Comparison of ENCODE assay signal across 9 cellular contexts in the genomic region with DNA sequence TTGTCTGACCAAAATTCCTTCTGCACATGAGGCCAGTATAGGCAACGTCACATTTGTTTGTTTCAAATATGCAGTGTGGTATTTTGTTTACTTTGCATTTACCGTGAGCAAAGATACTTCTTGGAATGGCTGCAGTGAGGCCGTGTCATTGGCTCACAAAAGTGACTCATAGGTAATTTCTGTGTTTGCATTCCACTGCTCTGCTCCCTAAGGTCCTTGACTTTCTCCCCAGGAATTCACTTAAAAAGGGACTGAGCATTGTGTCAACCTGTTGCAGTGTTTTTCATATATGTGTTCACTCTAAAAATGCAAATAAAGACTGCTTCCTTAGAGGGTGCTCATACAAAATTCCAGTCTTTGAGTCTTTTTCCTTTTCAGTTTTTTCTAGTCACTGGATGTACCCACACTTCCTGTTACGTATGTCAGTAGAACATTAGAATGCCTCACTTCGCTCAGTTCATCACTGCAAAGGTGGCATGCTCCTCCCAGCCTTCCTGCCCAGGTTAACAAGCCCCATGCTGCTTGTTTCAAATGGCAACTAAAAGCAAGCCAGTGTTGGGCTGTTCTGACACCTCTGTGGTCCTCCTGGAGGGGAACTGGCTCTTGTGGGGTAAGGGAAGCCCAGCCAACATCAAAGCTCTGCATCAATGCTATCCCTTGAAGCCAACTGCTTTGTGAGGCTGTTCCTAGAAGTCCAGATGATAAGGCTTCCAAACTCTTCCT. TPM values are rescaled to one million over a fixed set of nuclear protein-coding genes. Genes with fewer than 3 reads are reported as not detected.
DNase-seq lines count a peak whose midpoint lies in the region; ATAC-seq, FAIRE-seq and TF ChIP-seq lines count a peak whose summit lies in the region.
"Had no signal": no experiment of that assay in that cellular context is flagged by ENCODE, and none has a peak within 500 bp of the region (broad histone marks: within the 10 kb centered on the region; RNA-seq: fewer than 3 reads in every experiment).

No MANE protein-coding gene starts in this region.

- H3K9me3 Mint-ChIP-seq in activated CD8-positive, alpha-beta T cell treated with anti-CD3 and anti-CD28 coated beads for 36 hours: no peaks in the 10 kb centered on the region

- intact Hi-C loops in activated CD8-positive, alpha-beta T cell treated with anti-CD3 and anti-CD28 coated beads for 36 hours (cut with micrococcal nuclease): no loop called here
- intact Hi-C loops in esophagus squamous epithelium (cut with DNase I): no loop called here
- intact Hi-C loops in sigmoid colon (cut with DNase I): no loop called here

- no peaks in the 10 kb centered on the region for H3K9me3 ChIP-seq in esophagus squamous epithelium
- no peaks in the 10 kb centered on the region for H3K9me3 ChIP-seq in sigmoid colon
- H3K9me3 ChIP-seq: HAP-1 had no signal

- TF ChIP-seq CTCF in AG04449 (IDR thresholded peaks at IDR 0.05; ENCODE audit: insufficient read depth, low read length, missing control alignments) (no peak), esophagus squamous epithelium (IDR thresholded peaks at IDR 0.05) (no peak), sigmoid colon (IDR thresholded peaks at IDR 0.05) (no peak)
- TF ChIP-seq CTCF in activated CD8-positive, alpha-beta T cell treated with anti-CD3 and anti-CD28 coated beads for 36 hours (IDR thresholded peaks at IDR 0.05): no peak

- ATAC-seq in activated CD8-positive, alpha-beta T cell treated with anti-CD3 and anti-CD28 coated beads for 36 hours: peak; percentile 48
- ATAC-seq in HG03095 (IDR thresholded peaks at IDR 0.05; ENCODE audit: unreplicated experiment): no peak

- H3K27me3 ChIP-seq in esophagus squamous epithelium (no peaks in the 10 kb centered on the region), sigmoid colon (no peaks in the 10 kb centered on the region)

- H3K27me3 Mint-ChIP-seq in activated CD8-positive, alpha-beta T cell treated with anti-CD3 and anti-CD28 coated beads for 36 hours: no peaks in the 10 kb centered on the region

- peak overlapping the region; percentile 59 to 83 (median 64) for H3K27ac ChIP-seq in esophagus squamous epithelium
- peak overlapping the region; percentile 37 to 81 (median 61) for H3K27ac ChIP-seq in sigmoid colon

- no peak for FAIRE-seq in GM12891 (lab: Jason Lieb, UNC)

- peaks cover 37% of the 10 kb centered on the region for H3K36me3 Mint-ChIP-seq in activated CD8-positive, alpha-beta T cell treated with anti-CD3 and anti-CD28 coated beads for 36 hours (ENCODE audit: low read depth)

- DNase-seq in AG04449 (ENCODE audit: low read depth, low spot score): peak; percentile 91
- peak; percentile 80 for DNase-seq in HPDE6-E6E7 (ENCODE audit: extremely low spot score)
- DNase-seq in activated CD8-positive, alpha-beta T cell treated with anti-CD3 and anti-CD28 coated beads for 36 hours: peak; percentile 49
- DNase-seq in esophagus squamous epithelium (lab: John Stamatoyannopoulos, UW): no peak
- no peak for DNase-seq in sigmoid colon
- no peak for DNase-seq in GM12891 (ENCODE audit: insufficient read length, low spot score)
- DNase-seq in T-helper 9 cell: no peak

- POLR2A ChIA-PET in AG04449 (lab: Yijun Ruan, JAX): interaction anchor here (0.5 kb wide), 1 partner anchor 392 kb away, joined by 4 read pairs; no protein-coding TSS in a partner anchor
- POLR2A ChIA-PET in activated CD8-positive, alpha-beta T cell treated with anti-CD3 and anti-CD28 coated beads for 36 hours (lab: Charles Lee): interaction anchor here (0.6 to 0.8 kb wide), 2 partner anchors 16 to 35 kb away, joined by 3 read pairs; no protein-coding TSS in a partner anchor

- no peak for TF ChIP-seq POLR2A in esophagus squamous epithelium (IDR thresholded peaks at IDR 0.05)
- TF ChIP-seq POLR2A in sigmoid colon (IDR thresholded peaks at IDR 0.05): no peak
- no peak for TF ChIP-seq POLR2A in GM12891 (IDR thresholded peaks at IDR 0.05; ENCODE audit: low read depth, low read length)

- TF ChIP-seq EP300 in sigmoid colon (IDR thresholded peaks at IDR 0.05): no peak

- 19 to 31% methylated on average over 5 of the region's 5 CpGs for WGBS in esophagus squamous epithelium, 2 donors
- 12 to 53% methylated on average over 5 of the region's 5 CpGs for WGBS in sigmoid colon, 2 donors

- H3K4me3 Mint-ChIP-seq in activated CD8-positive, alpha-beta T cell treated with anti-CD3 and anti-CD28 coated beads for 36 hours: no peak overlapping the region

- H3K36me3 ChIP-seq in esophagus squamous epithelium (peaks cover 0 to 60% (median 7%) of the 10 kb centered on the region in 3 donors), sigmoid colon (peaks cover 0 to 50% (median 19%) of the 10 kb centered on the region in 4 donors)

- CTCF ChIA-PET in AG04449 (lab: Yijun Ruan, JAX): interaction anchor here (1.2 to 4.0 kb wide), 3 partner anchors 8 to 392 kb away, joined by 4 to 21 read pairs (median 8); no protein-coding TSS in a partner anchor
- CTCF ChIA-PET in activated CD8-positive, alpha-beta T cell treated with anti-CD3 and anti-CD28 coated beads for 36 hours (lab: Charles Lee): interaction anchor here (1.3 kb wide), 1 partner anchor 186 kb away, joined by 3 read pairs; no protein-coding TSS in a partner anchor

- H3K4me1 Mint-ChIP-seq in activated CD8-positive, alpha-beta T cell treated with anti-CD3 and anti-CD28 coated beads for 36 hours (ENCODE audit: low read depth): peaks cover 40% of the 10 kb centered on the region

- H3K4me3 ChIP-seq in AG04449 (ENCODE audit: low read depth, low read length) (no peak overlapping the region), esophagus squamous epithelium (no peak overlapping the region), sigmoid colon (no peak overlapping the region)
- H3K4me3 ChIP-seq: HAP-1 had no signal

- peak overlapping the region; percentile 88 for H3K27ac Mint-ChIP-seq in activated CD8-positive, alpha-beta T cell treated with anti-CD3 and anti-CD28 coated beads for 36 hours

- H3K4me1 ChIP-seq in esophagus squamous epithelium (peaks cover 8 to 35% (median 11%) of the 10 kb centered on the region in 3 donors), sigmoid colon (peaks cover 0 to 28% (median 18%) of the 10 kb centered on the region in 4 donors)

TF ChIP-seq in GM12891, 5 proteins besides CTCF, POLR2A, EP300 and RAD21:
- no peak for TF ChIP-seq SPI1 (IDR thresholded peaks at IDR 0.05; ENCODE audit: low read depth, low read length)
- TF ChIP-seq TAF1 (IDR thresholded peaks at IDR 0.05; ENCODE audit: low read depth, low read length): no peak
- TF ChIP-seq PAX5 (IDR thresholded peaks at IDR 0.05; ENCODE audit: insufficient read depth, low read length, severe bottlenecking): no peak
- no peak for TF ChIP-seq POU2F2 (IDR thresholded peaks at IDR 0.05; ENCODE audit: low read depth, low read length)
- TF ChIP-seq POLR2AphosphoS5 (IDR thresholded peaks at IDR 0.05; ENCODE audit: low read depth, low read length): no peak

RNA-seq across cellular contexts. Expression of gene C12orf76, which starts 9.1 kb away (rescaled TPM):
- 10 to 100 TPM in 1 of 2 experiments, 1 to 10 TPM in 1; 9.7 to 11.0 TPM for total RNA-seq in activated CD8-positive, alpha-beta T cell treated with anti-CD3 and anti-CD28 coated beads for 36 hours
- total RNA-seq in esophagus squamous epithelium (10 to 100 TPM in 1 of 4 donors, 1 to 10 TPM in 3; 3.2 to 10.8 (median 5.9) TPM), sigmoid colon (10 to 100 TPM in 3 of 4 donors, 1 to 10 TPM in 1; 9.6 to 20.1 (median 17.0) TPM)
- 10 to 100 TPM in 1 of 3 donors, 1 to 10 TPM in 2; 3.0 to 11.3 (median 8.4) TPM for polyA plus RNA-seq in sigmoid colon
- 17.1 TPM for polyA plus RNA-seq in GM12891 (2012; ENCODE audit: low read depth, missing spikeins)

RNA-seq across cellular contexts. Expression of gene ANKRD13A, which starts 40.0 kb away (rescaled TPM):
- 10 to 100 TPM; 33.4 to 37.5 TPM for total RNA-seq in activated CD8-positive, alpha-beta T cell treated with anti-CD3 and anti-CD28 coated beads for 36 hours
- total RNA-seq in esophagus squamous epithelium: 10 to 100 TPM; 67.6 to 92.9 (median 72.8) TPM
- 10 to 100 TPM; 72.4 to 85.3 (median 76.0) TPM for total RNA-seq in sigmoid colon
- polyA plus RNA-seq in sigmoid colon: 10 to 100 TPM; 21.6 to 37.5 (median 31.3) TPM
- 37.8 TPM for polyA plus RNA-seq in GM12891 (2012; ENCODE audit: low read depth, missing spikeins)

RNA-seq across cellular contexts. Expression of gene GIT2, which starts 43.1 kb away (rescaled TPM):
- 10 to 100 TPM; 49.2 to 49.6 TPM for total RNA-seq in activated CD8-positive, alpha-beta T cell treated with anti-CD3 and anti-CD28 coated beads for 36 hours
- total RNA-seq in esophagus squamous epithelium: 10 to 100 TPM; 14.1 to 31.9 (median 21.0) TPM
- 10 to 100 TPM; 26.7 to 54.6 (median 35.1) TPM for total RNA-seq in sigmoid colon
- polyA plus RNA-seq in sigmoid colon: 10 to 100 TPM in 1 of 3 donors, 1 to 10 TPM in 2; 6.0 to 25.2 (median 7.9) TPM
- 24.6 TPM for polyA plus RNA-seq in GM12891 (2012; ENCODE audit: low read depth, missing spikeins)

Comparison
In these comparisons a context has a peak if more than half of its experiments do, and no peak if none do; other contexts are left out.
1. DNase-seq: peak in AG04449 (single experiment), HPDE6-E6E7 (single experiment) and activated CD8-positive, alpha-beta T cell treated with anti-CD3 and anti-CD28 coated beads for 36 hours (single experiment); none in esophagus squamous epithelium (single experiment), sigmoid colon (single experiment), GM12891 (single experiment) and T-helper 9 cell (single experiment).